In genomic region chr19:10661946-10662345, GRCh38 we compare ENCODE assay signal across 17 cellular contexts. TPM values are rescaled to one million over a fixed set of nuclear protein-coding genes. Genes with fewer than 3 reads are reported as not detected.
A peak's percentile ranks its signal among the peaks of the same experiment; 100 is the strongest.
DNase-seq lines count a peak whose midpoint lies in the region; ATAC-seq, FAIRE-seq and TF ChIP-seq lines count a peak whose summit lies in the region.
"Had no signal": no experiment of that assay in that cellular context is flagged by ENCODE, and none has a peak within 500 bp of the region (broad histone marks: within the 10 kb centered on the region; RNA-seq: fewer than 3 reads in every experiment).

No MANE protein-coding gene starts in this region.

- DNase-seq in HepG2 (ENCODE audit: low spot score) (no peak), right lobe of liver (no peak), WTC11 (ENCODE audit: low spot score) (no peak), immature natural killer cell (no peak)
- DNase-seq: left cardiac atrium; NCI-H1417 treated with DMSO at 0.1 percent for 48 hours; stimulated activated naive CD8-positive, alpha-beta T cell treated with anti-CD3 and anti-CD28 coated beads, Interleukin-15, amount 100 ng/mL, for 72 hours; T1000 had no signal

- H3K4me3 ChIP-seq in HepG2 (replicated peaks in 1 of 3; ENCODE audit: insufficient read depth in 1 of 3, low read depth in 2 of 3, low read length in 3 of 3) (no peak overlapping the region), right lobe of liver (no peak overlapping the region), iPS-20b (ENCODE audit: low read length) (no peak overlapping the region)
- H3K4me3 ChIP-seq: SJSA1 had no signal

- H3K36me3 ChIP-seq in HepG2 (replicated peaks in 1 of 2; ENCODE audit: control insufficient read depth in 1 of 2, insufficient read depth in 2 of 2, low read length in 2 of 2) (peaks cover 7 to 40% of the 10 kb centered on the region in 2 experiments), right lobe of liver (no peaks in the 10 kb centered on the region), iPS-20b (ENCODE audit: insufficient read depth, low read depth, low read length) (peaks cover 68% of the 10 kb centered on the region)

- WGBS in HepG2 (ENCODE audit: low lambda C conversion rate): 80% methylated on average over 1 of the region's 1 CpG
- WGBS in right lobe of liver (ENCODE audit: insufficient coverage, low coverage, low lambda C conversion rate, missing lambda C conversion rate): no CpG with 5 or more reads among the region's 1 CpG

- H3K79me2 ChIP-seq in HepG2 (ENCODE audit: insufficient read depth, low read length): peaks cover 96% of the 10 kb centered on the region

- H3K4me1 Mint-ChIP-seq in WTC11 (peaks cover 39% of the 10 kb centered on the region), immature natural killer cell (peaks cover 45 to 52% of the 10 kb centered on the region in 2 donors)

- TF ChIP-seq CTCF in HepG2 (CRISPR knock-in tag; IDR thresholded peaks at IDR 0.05) (no peak), right lobe of liver (IDR thresholded peaks at IDR 0.05) (no peak), WTC11 (IDR thresholded peaks at IDR 0.05) (no peak)

- H3K27ac Mint-ChIP-seq in WTC11 (peak overlapping the region; percentile 96), immature natural killer cell (peak overlapping the region in 2 of 6 donors; percentile 7 to 57)

- H2AFZ ChIP-seq in HepG2 (ENCODE audit: low read length): no peak overlapping the region
- H2AFZ ChIP-seq: parathyroid adenoma had no signal

- POLR2A ChIA-PET in HepG2 (lab: Yijun Ruan, JAX) (no interaction called here), WTC11 (lab: Charles Lee) (interaction anchor here (1.4 kb wide), 1 partner anchor 21 kb away, joined by 3 read pairs; no protein-coding TSS in a partner anchor)

- H3K9me3 ChIP-seq in HepG2 (ENCODE audit: low read length) (no peaks in the 10 kb centered on the region), right lobe of liver (no peaks in the 10 kb centered on the region), iPS-20b (ENCODE audit: insufficient read depth, low read depth, low read length) (no peaks in the 10 kb centered on the region)
- H3K9me3 ChIP-seq: SJSA1 had no signal

- H3K4me3 Mint-ChIP-seq in WTC11 (no peak overlapping the region), immature natural killer cell (no peak overlapping the region)
- H3K4me3 Mint-ChIP-seq: activated T-helper 1 cell treated with anti-CD3 and anti-CD28 coated beads, Interleukin-12 subunit alpha, Interleukin-12 subunit beta, Interleukin-2, Interleukin-4 antibody, amounts not matched to agents 30 ng/mL and 10 ng/mL and 1 ng/mL, durations not matched to agents 14 hours and 24 hours and 36 hours had no signal

- no peak overlapping the region for H3K4me2 ChIP-seq in HepG2 (ENCODE audit: low read depth, low read length)
- H3K4me2 ChIP-seq: KMS-11 had no signal

- BruUV-seq in HepG2 (replicated peaks; lab: Mats Ljungman, UMichigan): no TSS peak

- no peaks in the 10 kb centered on the region for H3K27me3 Mint-ChIP-seq in WTC11 (ENCODE audit: low read depth)
- H3K27me3 Mint-ChIP-seq in immature natural killer cell (ENCODE audit: low read depth in 3 of 3): peaks cover 0 to 14% (median 5%) of the 10 kb centered on the region in 3 donors
- H3K27me3 Mint-ChIP-seq: stimulated activated naive CD8-positive, alpha-beta T cell treated with anti-CD3 and anti-CD28 coated beads, Interleukin-15, amount 100 ng/mL, for 72 hours had no signal

- H3K27ac ChIP-seq in HepG2 (ENCODE audit: extremely low read length, insufficient read depth, low read length): no peak overlapping the region
- no peak overlapping the region for H3K27ac ChIP-seq in right lobe of liver
- H3K27ac ChIP-seq in iPS-20b (ENCODE audit: low read length): no peak overlapping the region
- H3K27ac ChIP-seq: HL-60, KMS-11, parathyroid adenoma, SJSA1 had no signal

- H3K9me3 Mint-ChIP-seq in WTC11 (no peaks in the 10 kb centered on the region), immature natural killer cell (no peaks in the 10 kb centered on the region)
- H3K9me3 Mint-ChIP-seq: activated T-helper 1 cell treated with anti-CD3 and anti-CD28 coated beads, Interleukin-12 subunit alpha, Interleukin-12 subunit beta, Interleukin-2, Interleukin-4 antibody, amounts not matched to agents 30 ng/mL and 10 ng/mL and 1 ng/mL, durations not matched to agents 14 hours and 24 hours and 36 hours; stimulated activated naive CD8-positive, alpha-beta T cell treated with anti-CD3 and anti-CD28 coated beads, Interleukin-15, amount 100 ng/mL, for 72 hours had no signal

- ATAC-seq in HepG2 (no peak), right lobe of liver (no peak), WTC11 (no peak), GM18868 (IDR thresholded peaks at IDR 0.05; ENCODE audit: unreplicated experiment) (no peak), HG02840 (IDR thresholded peaks at IDR 0.05; ENCODE audit: low FRiP score, unreplicated experiment) (no peak), HG02885 (IDR thresholded peaks at IDR 0.05; ENCODE audit: poor library complexity, unreplicated experiment) (no peak)

- CTCF ChIA-PET in HepG2 (lab: Yijun Ruan, JAX; ENCODE audit: low intra/inter-chr PET ratio, low total read pairs) (no interaction called here), WTC11 (lab: Charles Lee) (interaction anchor here (0.8 to 1.2 kb wide), 3 partner anchors 17 to 81 kb away, joined by 4 to 7 read pairs (median 6); no protein-coding TSS in a partner anchor)

- H3K9ac ChIP-seq in HepG2 (ENCODE audit: insufficient read depth, low read depth, low read length): no peak overlapping the region
- 0 out of 2 replicates have a peak overlapping the region, but pooled peaks have one; percentile 8 for H3K9ac ChIP-seq in iPS-20b (ENCODE audit: low read depth, low read length)
- H3K9ac ChIP-seq: KMS-11, parathyroid adenoma had no signal

- no peak for FAIRE-seq in HepG2 (lab: Jason Lieb, UNC)

- in situ Hi-C loops in HepG2 (cut with HindIII; ENCODE audit: extremely low pct_ligation_motif_present, low pct_unique_long_range_greater_than_20kb): no loop called here

- TF ChIP-seq EP300 in HepG2 (IDR thresholded peaks at IDR 0.05; ENCODE audit: low read depth in 2 of 2, low read length in 2 of 2): no peak
- TF ChIP-seq EP300 in HepG2 (CRISPR knock-in tag; IDR thresholded peaks at IDR 0.05; ENCODE audit: borderline replicate concordance): no peak

- TF ChIP-seq POLR2A in HepG2 (IDR thresholded peaks at IDR 0.05; ENCODE audit: insufficient read depth in 1 of 2, low read depth in 2 of 2, low read length in 2 of 2): no peak; a peak in 1 of 4 replicates
- no peak for TF ChIP-seq POLR2A in right lobe of liver (IDR thresholded peaks at IDR 0.05)

- H3K4me1 ChIP-seq in HepG2 (ENCODE audit: insufficient read depth, low read length) (peaks cover 55% of the 10 kb centered on the region), right lobe of liver (peaks cover 0 to 6% (median 2%) of the 10 kb centered on the region in 4 donors), iPS-20b (ENCODE audit: insufficient read depth, low read length) (no peaks in the 10 kb centered on the region)

- peaks cover 90% of the 10 kb centered on the region for H4K20me1 ChIP-seq in HepG2 (ENCODE audit: insufficient read depth, low read length)

- no peak for TF ChIP-seq RAD21 in HepG2 (CRISPR knock-in tag; IDR thresholded peaks at IDR 0.05)

- H3K36me3 Mint-ChIP-seq in WTC11: peaks cover 36% of the 10 kb centered on the region
- peaks cover 0 to 3% (median 0%) of the 10 kb centered on the region in 3 donors for H3K36me3 Mint-ChIP-seq in immature natural killer cell

- intact Hi-C loops in HepG2 (cut with micrococcal nuclease; ENCODE audit: unreplicated experiment): no loop called here
- intact Hi-C loops in right lobe of liver (cut with DNase I): no loop called here

- H3K27me3 ChIP-seq in HepG2 (ENCODE audit: control insufficient read depth in 1 of 2, insufficient read depth in 2 of 2, low read length in 2 of 2) (no peaks in the 10 kb centered on the region), right lobe of liver (no peaks in the 10 kb centered on the region), iPS-20b (ENCODE audit: insufficient read depth, low read length) (no peaks in the 10 kb centered on the region)
- H3K27me3 ChIP-seq: SJSA1 had no signal

RNA-seq across cellular contexts. Expression of gene ILF3, which starts 7.8 kb away (rescaled TPM):
- total RNA-seq in HepG2 (2016; rRNA removed; fragmentation: Illumina TruSeq; extraction: Trizol): 120 and 127 TPM in 2 replicates
- 19.6 and 21.2 TPM in 2 replicates for total RNA-seq in HepG2 (2016; cell fraction: cytosol; rRNA removed; fragmentation: Illumina TruSeq; extraction: Trizol; ENCODE audit: low read depth)
- 113 and 122 TPM in 2 replicates for total RNA-seq in HepG2 (2016; cell fraction: insoluble cytoplasmic fraction; rRNA removed; fragmentation: Illumina TruSeq; extraction: Trizol)
- total RNA-seq in HepG2 (2016; cell fraction: membrane; rRNA removed; fragmentation: Illumina TruSeq; extraction: Trizol): 63.1 and 64.0 TPM in 2 replicates
- total RNA-seq in HepG2 (2016; cell fraction: nucleus; rRNA removed; fragmentation: Illumina TruSeq; extraction: Trizol): 133 and 160 TPM in 2 replicates
- 173 and 195 TPM in 2 replicates for polyA plus RNA-seq in HepG2 (2011; rRNA removed)
- polyA plus RNA-seq in HepG2 (2011; cell fraction: cytosol; rRNA removed): 59.6 and 75.2 TPM in 2 replicates
- 588 and 668 TPM in 2 replicates for polyA plus RNA-seq in HepG2 (2011; cell fraction: nucleus; rRNA removed)
- polyA plus RNA-seq in HepG2 (2012): 153 and 159 TPM in 2 replicates
- 18.4 and 19.6 TPM in 2 replicates for polyA plus RNA-seq in HepG2 (2016; cell fraction: cytosol; fragmentation: Illumina TruSeq; extraction: Trizol; ENCODE audit: low read depth)
- polyA plus RNA-seq in HepG2 (2016; cell fraction: insoluble cytoplasmic fraction; fragmentation: Illumina TruSeq; extraction: Trizol; ENCODE audit: low read depth): 178 and 216 TPM in 2 replicates
- polyA plus RNA-seq in HepG2 (2016; cell fraction: membrane; fragmentation: Illumina TruSeq; extraction: Trizol; ENCODE audit: low read depth): 54.0 and 61.1 TPM in 2 replicates
- polyA plus RNA-seq in HepG2 (2016; cell fraction: nucleus; fragmentation: Illumina TruSeq; extraction: Trizol; ENCODE audit: insufficient read depth, low read depth): 615 and 640 TPM in 2 replicates
- polyA minus RNA-seq in HepG2 (2011; rRNA and poly(A)+ RNA removed; ENCODE audit: low replicate concordance): 139 and 144 TPM in 2 replicates
- 65.3 and 73.2 TPM in 2 replicates for polyA minus RNA-seq in HepG2 (2011; cell fraction: cytosol; rRNA and poly(A)+ RNA removed)
- polyA minus RNA-seq in HepG2 (2011; cell fraction: nucleus; rRNA and poly(A)+ RNA removed): 154 and 157 TPM in 2 replicates
- total RNA-seq in right lobe of liver: 10 to 100 TPM; 40.0 to 82.3 (median 54.8) TPM
- total RNA-seq in WTC11 (2021): 626 to 659 TPM (median 656 TPM) in 3 replicates
- 100 to 1,000 TPM in 1 of 3 donors, 10 to 100 TPM in 2; 33.7 to 107 (median 52.2) TPM for polyA plus RNA-seq in immature natural killer cell

RNA-seq across cellular contexts. Expression of gene SLC44A2, which starts 36.6 kb away (rescaled TPM):
- total RNA-seq in HepG2 (2016; rRNA removed; fragmentation: Illumina TruSeq; extraction: Trizol) (2.3 and 2.4 TPM in 2 replicates), right lobe of liver (10 to 100 TPM; 11.7 to 18.5 (median 15.6) TPM), WTC11 (2021) (102 to 111 TPM (median 109 TPM) in 3 replicates)
- 1.2 and 2.2 TPM in 2 replicates for total RNA-seq in HepG2 (2016; cell fraction: cytosol; rRNA removed; fragmentation: Illumina TruSeq; extraction: Trizol; ENCODE audit: low read depth)
- total RNA-seq in HepG2 (2016; cell fraction: insoluble cytoplasmic fraction; rRNA removed; fragmentation: Illumina TruSeq; extraction: Trizol): 1.5 and 2.5 TPM in 2 replicates
- total RNA-seq in HepG2 (2016; cell fraction: membrane; rRNA removed; fragmentation: Illumina TruSeq; extraction: Trizol): 3.0 and 3.4 TPM in 2 replicates
- 3.2 and 3.4 TPM in 2 replicates for total RNA-seq in HepG2 (2016; cell fraction: nucleus; rRNA removed; fragmentation: Illumina TruSeq; extraction: Trizol)
- polyA plus RNA-seq in HepG2 (2011; rRNA removed) (5.6 and 7.2 TPM in 2 replicates), immature natural killer cell (100 to 1,000 TPM; 195 to 449 (median 327) TPM)
- 5.4 and 5.7 TPM in 2 replicates for polyA plus RNA-seq in HepG2 (2011; cell fraction: cytosol; rRNA removed)
- polyA plus RNA-seq in HepG2 (2011; cell fraction: nucleus; rRNA removed): 11.3 and 11.8 TPM in 2 replicates
- polyA plus RNA-seq in HepG2 (2012): 5.9 and 8.2 TPM in 2 replicates
- 2.5 and 2.6 TPM in 2 replicates for polyA plus RNA-seq in HepG2 (2016; cell fraction: cytosol; fragmentation: Illumina TruSeq; extraction: Trizol; ENCODE audit: low read depth)
- polyA plus RNA-seq in HepG2 (2016; cell fraction: insoluble cytoplasmic fraction; fragmentation: Illumina TruSeq; extraction: Trizol; ENCODE audit: low read depth): 1.9 and 2.2 TPM in 2 replicates
- polyA plus RNA-seq in HepG2 (2016; cell fraction: membrane; fragmentation: Illumina TruSeq; extraction: Trizol; ENCODE audit: low read depth): 4.7 and 5.1 TPM in 2 replicates
- 8.1 and 8.5 TPM in 2 replicates for polyA plus RNA-seq in HepG2 (2016; cell fraction: nucleus; fragmentation: Illumina TruSeq; extraction: Trizol; ENCODE audit: insufficient read depth, low read depth)
- polyA minus RNA-seq in HepG2 (2011; rRNA and poly(A)+ RNA removed; ENCODE audit: low replicate concordance): 13.9 and 134 TPM in 2 replicates
- polyA minus RNA-seq in HepG2 (2011; cell fraction: cytosol; rRNA and poly(A)+ RNA removed): 5.3 and 8.4 TPM in 2 replicates
- 5.4 and 9.6 TPM in 2 replicates for polyA minus RNA-seq in HepG2 (2011; cell fraction: nucleus; rRNA and poly(A)+ RNA removed)

RNA-seq across cellular contexts. Expression of gene QTRT1, which starts 39.3 kb away (rescaled TPM):
- 33.0 and 38.6 TPM in 2 replicates for total RNA-seq in HepG2 (2016; rRNA removed; fragmentation: Illumina TruSeq; extraction: Trizol)
- 19.1 and 20.1 TPM in 2 replicates for total RNA-seq in HepG2 (2016; cell fraction: cytosol; rRNA removed; fragmentation: Illumina TruSeq; extraction: Trizol; ENCODE audit: low read depth)
- 36.0 and 39.4 TPM in 2 replicates for total RNA-seq in HepG2 (2016; cell fraction: insoluble cytoplasmic fraction; rRNA removed; fragmentation: Illumina TruSeq; extraction: Trizol)
- total RNA-seq in HepG2 (2016; cell fraction: membrane; rRNA removed; fragmentation: Illumina TruSeq; extraction: Trizol): 12.2 and 12.9 TPM in 2 replicates
- total RNA-seq in HepG2 (2016; cell fraction: nucleus; rRNA removed; fragmentation: Illumina TruSeq; extraction: Trizol): 31.9 and 35.0 TPM in 2 replicates
- polyA plus RNA-seq in HepG2 (2011; rRNA removed): 41.6 and 55.6 TPM in 2 replicates
- 25.8 and 39.0 TPM in 2 replicates for polyA plus RNA-seq in HepG2 (2011; cell fraction: cytosol; rRNA removed)
- polyA plus RNA-seq in HepG2 (2011; cell fraction: nucleus; rRNA removed): 270 and 290 TPM in 2 replicates
- polyA plus RNA-seq in HepG2 (2012): 27.7 and 35.3 TPM in 2 replicates
- 11.2 and 12.9 TPM in 2 replicates for polyA plus RNA-seq in HepG2 (2016; cell fraction: cytosol; fragmentation: Illumina TruSeq; extraction: Trizol; ENCODE audit: low read depth)
- polyA plus RNA-seq in HepG2 (2016; cell fraction: insoluble cytoplasmic fraction; fragmentation: Illumina TruSeq; extraction: Trizol; ENCODE audit: low read depth): 38.0 and 39.9 TPM in 2 replicates
- 12.7 and 13.2 TPM in 2 replicates for polyA plus RNA-seq in HepG2 (2016; cell fraction: membrane; fragmentation: Illumina TruSeq; extraction: Trizol; ENCODE audit: low read depth)
- polyA plus RNA-seq in HepG2 (2016; cell fraction: nucleus; fragmentation: Illumina TruSeq; extraction: Trizol; ENCODE audit: insufficient read depth, low read depth): 92.8 and 94.8 TPM in 2 replicates
- 26.7 and 36.3 TPM in 2 replicates for polyA minus RNA-seq in HepG2 (2011; rRNA and poly(A)+ RNA removed; ENCODE audit: low replicate concordance)
- polyA minus RNA-seq in HepG2 (2011; cell fraction: cytosol; rRNA and poly(A)+ RNA removed): 8.2 and 12.2 TPM in 2 replicates
- 15.5 and 18.7 TPM in 2 replicates for polyA minus RNA-seq in HepG2 (2011; cell fraction: nucleus; rRNA and poly(A)+ RNA removed)
- 10 to 100 TPM; 19.0 to 30.2 (median 26.8) TPM for total RNA-seq in right lobe of liver
- total RNA-seq in WTC11 (2021): 67.6 to 72.6 TPM (median 69.6 TPM) in 3 replicates
- 10 to 100 TPM; 25.5 to 48.1 (median 33.7) TPM for polyA plus RNA-seq in immature natural killer cell

RNA-seq across cellular contexts. Expression of gene DNM2, which starts 55.9 kb away (rescaled TPM):
- 41.7 and 48.2 TPM in 2 replicates for total RNA-seq in HepG2 (2016; rRNA removed; fragmentation: Illumina TruSeq; extraction: Trizol)
- 19.9 and 21.9 TPM in 2 replicates for total RNA-seq in HepG2 (2016; cell fraction: cytosol; rRNA removed; fragmentation: Illumina TruSeq; extraction: Trizol; ENCODE audit: low read depth)
- 37.7 and 40.5 TPM in 2 replicates for total RNA-seq in HepG2 (2016; cell fraction: insoluble cytoplasmic fraction; rRNA removed; fragmentation: Illumina TruSeq; extraction: Trizol)
- 29.4 and 31.2 TPM in 2 replicates for total RNA-seq in HepG2 (2016; cell fraction: membrane; rRNA removed; fragmentation: Illumina TruSeq; extraction: Trizol)
- total RNA-seq in HepG2 (2016; cell fraction: nucleus; rRNA removed; fragmentation: Illumina TruSeq; extraction: Trizol): 56.9 and 61.6 TPM in 2 replicates
- 59.8 and 67.0 TPM in 2 replicates for polyA plus RNA-seq in HepG2 (2011; rRNA removed)
- 29.1 and 41.0 TPM in 2 replicates for polyA plus RNA-seq in HepG2 (2011; cell fraction: cytosol; rRNA removed)
- polyA plus RNA-seq in HepG2 (2011; cell fraction: nucleus; rRNA removed): 155 and 203 TPM in 2 replicates
- polyA plus RNA-seq in HepG2 (2012): 44.2 and 57.9 TPM in 2 replicates
- polyA plus RNA-seq in HepG2 (2016; cell fraction: cytosol; fragmentation: Illumina TruSeq; extraction: Trizol; ENCODE audit: low read depth): 8.6 and 9.0 TPM in 2 replicates
- polyA plus RNA-seq in HepG2 (2016; cell fraction: insoluble cytoplasmic fraction; fragmentation: Illumina TruSeq; extraction: Trizol; ENCODE audit: low read depth): 39.4 and 48.6 TPM in 2 replicates
- polyA plus RNA-seq in HepG2 (2016; cell fraction: membrane; fragmentation: Illumina TruSeq; extraction: Trizol; ENCODE audit: low read depth): 18.1 and 20.6 TPM in 2 replicates
- 87.0 and 94.1 TPM in 2 replicates for polyA plus RNA-seq in HepG2 (2016; cell fraction: nucleus; fragmentation: Illumina TruSeq; extraction: Trizol; ENCODE audit: insufficient read depth, low read depth)
- polyA minus RNA-seq in HepG2 (2011; rRNA and poly(A)+ RNA removed; ENCODE audit: low replicate concordance): 200 and 264 TPM in 2 replicates
- 44.4 and 50.0 TPM in 2 replicates for polyA minus RNA-seq in HepG2 (2011; cell fraction: cytosol; rRNA and poly(A)+ RNA removed)
- polyA minus RNA-seq in HepG2 (2011; cell fraction: nucleus; rRNA and poly(A)+ RNA removed): 143 and 162 TPM in 2 replicates
- total RNA-seq in right lobe of liver: 10 to 100 TPM; 54.0 to 86.9 (median 68.3) TPM
- 120 to 131 TPM (median 123 TPM) in 3 replicates for total RNA-seq in WTC11 (2021)
- 100 to 1,000 TPM in 1 of 3 donors, 10 to 100 TPM in 2; 62.9 to 170 (median 92.7) TPM for polyA plus RNA-seq in immature natural killer cell
